In the genomic region with DNA sequence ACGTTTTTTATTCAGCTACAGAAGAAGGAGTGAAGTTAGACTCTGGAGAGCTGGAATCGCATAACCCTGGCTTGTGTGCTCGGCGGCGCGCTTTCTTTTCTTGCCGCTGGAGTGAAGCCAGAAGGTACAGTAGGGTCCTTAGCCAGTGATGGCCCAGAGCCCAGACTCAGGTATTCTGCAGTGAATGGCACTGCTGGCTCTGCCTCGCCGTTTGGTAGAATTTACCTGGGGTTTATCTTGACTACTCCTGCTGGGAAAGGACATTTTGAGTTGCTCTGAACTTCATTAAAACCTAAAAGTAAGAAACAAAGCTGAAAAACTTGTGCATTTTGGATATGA, we compare ENCODE assay signal across 19 cellular contexts. TPM values are rescaled to one million over a fixed set of nuclear protein-coding genes. Genes with fewer than 3 reads are reported as not detected.
A peak's percentile ranks its signal among the peaks of the same experiment; 100 is the strongest.
DNase-seq lines count a peak whose midpoint lies in the region; ATAC-seq and TF ChIP-seq lines count a peak whose summit lies in the region.
"Had no signal": no experiment of that assay in that cellular context is flagged by ENCODE, and none has a peak within 500 bp of the region (broad histone marks: within the 10 kb centered on the region; RNA-seq: fewer than 3 reads in every experiment).

No MANE protein-coding gene starts in this region.

- POLR2A ChIA-PET in WTC11 (lab: Charles Lee), result no interaction called here

- DNase-seq in left ventricle myocardium superior (peak; percentile 44), Right ventricle myocardium superior (no peak), WTC11 (ENCODE audit: low spot score) (no peak), mesenteric fat pad (ENCODE audit: low spot score) (peak; percentile 20), Calu3 (no peak), SHP77 (lab: John Stamatoyannopoulos, UW) (no peak), NCI-H1417 (lab: John Stamatoyannopoulos, UW) (no peak)
- DNase-seq: activated CD4-positive, alpha-beta memory T cell treated with anti-CD3 and anti-CD28 coated beads for 36 hours; effector memory CD4-positive, alpha-beta T cell; hypothalamus; NCI-H1436 treated with DMSO at 0.1 percent for 48 hours; nucleus accumbens; right cardiac atrium; SK-N-SH; stimulated activated CD4-positive, alpha-beta T cell treated with anti-CD3 and anti-CD28 coated beads, Interleukin-12 subunit alpha, Interleukin-12 subunit beta, amount 100 ng/mL, for 4 hours; stimulated activated naive CD8-positive, alpha-beta T cell treated with anti-CD3 and anti-CD28 coated beads, Interleukin-15, amount 100 ng/mL, for 72 hours had no signal

- H3K36me3 Mint-ChIP-seq in WTC11, result no peaks in the 10 kb centered on the region
- no peaks in the 10 kb centered on the region for H3K36me3 Mint-ChIP-seq in Calu3 (ENCODE audit: insufficient read depth, unreplicated experiment)
- H3K36me3 Mint-ChIP-seq: activated CD4-positive, alpha-beta memory T cell treated with anti-CD3 and anti-CD28 coated beads for 36 hours; brain; type B pancreatic cell had no signal

- CTCF ChIA-PET in WTC11 (lab: Charles Lee) (no interaction called here), Calu3 (lab: Charles Lee) (interaction anchor here (0.6 to 0.7 kb wide), 2 partner anchors 23 to 67 kb away, joined by 3 to 7 read pairs; no protein-coding TSS in a partner anchor)

- ATAC-seq in left ventricle myocardium superior (peak; percentile 66), Right ventricle myocardium superior (ENCODE audit: poor library complexity) (no peak), WTC11 (peak; percentile 36), GM19463 (IDR thresholded peaks at IDR 0.05; ENCODE audit: unreplicated experiment) (no peak)
- ATAC-seq: stimulated activated naive CD8-positive, alpha-beta T cell treated with anti-CD3 and anti-CD28 coated beads, Interleukin-15, amount 100 ng/mL, for 72 hours had no signal

- BruUV-seq in Calu3 (replicated peaks; lab: Mats Ljungman, UMichigan), result no TSS peak

- H3K4me1 Mint-ChIP-seq in WTC11 (peaks cover 7% of the 10 kb centered on the region), Calu3 (ENCODE audit: low read depth, unreplicated experiment) (no peaks in the 10 kb centered on the region)
- H3K4me1 Mint-ChIP-seq: stimulated activated naive CD8-positive, alpha-beta T cell treated with anti-CD3 and anti-CD28 coated beads, Interleukin-15, amount 100 ng/mL, for 72 hours had no signal

- intact Hi-C loops in left ventricle myocardium superior (cut with micrococcal nuclease), result no loop called here
- intact Hi-C loops in Right ventricle myocardium superior (cut with DNase I), result no loop called here
- intact Hi-C loops in Calu3 (cut with micrococcal nuclease; ENCODE audit: unreplicated experiment), result no loop called here

- TF ChIP-seq CTCF in WTC11 (IDR thresholded peaks at IDR 0.05) (no peak), Calu3 (IDR thresholded peaks at IDR 0.05; ENCODE audit: unreplicated experiment) (no peak)

- no peaks in the 10 kb centered on the region for H3K9me3 Mint-ChIP-seq in WTC11
- peaks cover 2% of the 10 kb centered on the region for H3K9me3 Mint-ChIP-seq in Calu3 (ENCODE audit: low read depth, unreplicated experiment)
- H3K9me3 Mint-ChIP-seq: activated CD4-positive, alpha-beta memory T cell treated with anti-CD3 and anti-CD28 coated beads for 36 hours; brain; stimulated activated naive CD8-positive, alpha-beta T cell treated with anti-CD3 and anti-CD28 coated beads, Interleukin-15, amount 100 ng/mL, for 72 hours; type B pancreatic cell had no signal

- H3K27ac Mint-ChIP-seq in WTC11 (no peak overlapping the region), Calu3 (ENCODE audit: unreplicated experiment) (no peak overlapping the region)
- H3K27ac Mint-ChIP-seq: activated CD4-positive, alpha-beta memory T cell treated with anti-CD3 and anti-CD28 coated beads for 36 hours; stimulated activated naive CD8-positive, alpha-beta T cell treated with anti-CD3 and anti-CD28 coated beads, Interleukin-15, amount 100 ng/mL, for 72 hours; type B pancreatic cell had no signal

- H3K27me3 Mint-ChIP-seq in WTC11 (ENCODE audit: low read depth), result no peaks in the 10 kb centered on the region
- H3K27me3 Mint-ChIP-seq in Calu3 (ENCODE audit: unreplicated experiment), result no peaks in the 10 kb centered on the region
- H3K27me3 Mint-ChIP-seq: activated CD4-positive, alpha-beta memory T cell treated with anti-CD3 and anti-CD28 coated beads for 36 hours; brain; stimulated activated naive CD8-positive, alpha-beta T cell treated with anti-CD3 and anti-CD28 coated beads, Interleukin-15, amount 100 ng/mL, for 72 hours; type B pancreatic cell had no signal

- H3K4me3 Mint-ChIP-seq in WTC11 (no peak overlapping the region), Calu3 (ENCODE audit: low read depth, unreplicated experiment) (no peak overlapping the region)
- H3K4me3 Mint-ChIP-seq: activated CD4-positive, alpha-beta memory T cell treated with anti-CD3 and anti-CD28 coated beads for 36 hours; brain; stimulated activated naive CD8-positive, alpha-beta T cell treated with anti-CD3 and anti-CD28 coated beads, Interleukin-15, amount 100 ng/mL, for 72 hours; type B pancreatic cell had no signal

TF ChIP-seq in WTC11, 78 proteins besides CTCF, POLR2A, EP300 and RAD21 (continues in another document):
- TF ChIP-seq, protein P1, sequence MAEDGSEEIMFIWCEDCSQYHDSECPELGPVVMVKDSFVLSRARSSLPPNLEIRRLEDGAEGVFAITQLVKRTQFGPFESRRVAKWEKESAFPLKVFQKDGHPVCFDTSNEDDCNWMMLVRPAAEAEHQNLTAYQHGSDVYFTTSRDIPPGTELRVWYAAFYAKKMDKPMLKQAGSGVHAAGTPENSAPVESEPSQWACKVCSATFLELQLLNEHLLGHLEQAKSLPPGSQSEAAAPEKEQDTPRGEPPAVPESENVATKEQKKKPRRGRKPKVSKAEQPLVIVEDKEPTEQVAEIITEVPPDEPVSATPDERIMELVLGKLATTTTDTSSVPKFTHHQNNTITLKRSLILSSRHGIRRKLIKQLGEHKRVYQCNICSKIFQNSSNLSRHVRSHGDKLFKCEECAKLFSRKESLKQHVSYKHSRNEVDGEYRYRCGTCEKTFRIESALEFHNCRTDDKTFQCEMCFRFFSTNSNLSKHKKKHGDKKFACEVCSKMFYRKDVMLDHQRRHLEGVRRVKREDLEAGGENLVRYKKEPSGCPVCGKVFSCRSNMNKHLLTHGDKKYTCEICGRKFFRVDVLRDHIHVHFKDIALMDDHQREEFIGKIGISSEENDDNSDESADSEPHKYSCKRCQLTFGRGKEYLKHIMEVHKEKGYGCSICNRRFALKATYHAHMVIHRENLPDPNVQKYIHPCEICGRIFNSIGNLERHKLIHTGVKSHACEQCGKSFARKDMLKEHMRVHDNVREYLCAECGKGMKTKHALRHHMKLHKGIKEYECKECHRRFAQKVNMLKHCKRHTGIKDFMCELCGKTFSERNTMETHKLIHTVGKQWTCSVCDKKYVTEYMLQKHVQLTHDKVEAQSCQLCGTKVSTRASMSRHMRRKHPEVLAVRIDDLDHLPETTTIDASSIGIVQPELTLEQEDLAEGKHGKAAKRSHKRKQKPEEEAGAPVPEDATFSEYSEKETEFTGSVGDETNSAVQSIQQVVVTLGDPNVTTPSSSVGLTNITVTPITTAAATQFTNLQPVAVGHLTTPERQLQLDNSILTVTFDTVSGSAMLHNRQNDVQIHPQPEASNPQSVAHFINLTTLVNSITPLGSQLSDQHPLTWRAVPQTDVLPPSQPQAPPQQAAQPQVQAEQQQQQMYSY (CRISPR knock-in tag; IDR thresholded peaks at IDR 0.05), result no peak
- TF ChIP-seq NR2C2 (CRISPR knock-in tag; IDR thresholded peaks at IDR 0.05) (no peak), STAT6 (CRISPR knock-in tag; conservative IDR thresholded peaks at IDR 0.05; ENCODE audit: low read depth) (no peak), FOXJ3 (CRISPR knock-in tag; IDR thresholded peaks at IDR 0.05; ENCODE audit: borderline replicate concordance) (no peak), TCF7 (CRISPR knock-in tag; IDR thresholded peaks at IDR 0.05; ENCODE audit: low read depth) (no peak), ZNF416 (CRISPR knock-in tag; IDR thresholded peaks at IDR 0.05) (no peak)
- TF ChIP-seq, protein P2, sequence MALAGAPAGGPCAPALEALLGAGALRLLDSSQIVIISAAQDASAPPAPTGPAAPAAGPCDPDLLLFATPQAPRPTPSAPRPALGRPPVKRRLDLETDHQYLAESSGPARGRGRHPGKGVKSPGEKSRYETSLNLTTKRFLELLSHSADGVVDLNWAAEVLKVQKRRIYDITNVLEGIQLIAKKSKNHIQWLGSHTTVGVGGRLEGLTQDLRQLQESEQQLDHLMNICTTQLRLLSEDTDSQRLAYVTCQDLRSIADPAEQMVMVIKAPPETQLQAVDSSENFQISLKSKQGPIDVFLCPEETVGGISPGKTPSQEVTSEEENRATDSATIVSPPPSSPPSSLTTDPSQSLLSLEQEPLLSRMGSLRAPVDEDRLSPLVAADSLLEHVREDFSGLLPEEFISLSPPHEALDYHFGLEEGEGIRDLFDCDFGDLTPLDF (CRISPR knock-in tag; IDR thresholded peaks at IDR 0.05), result no peak

RNA-seq across cellular contexts. Expression of gene TIAM2, which starts 56.9 kb away (rescaled TPM):
- 11.9 TPM for total RNA-seq in left ventricle myocardium superior
- 8.4 TPM for total RNA-seq in Right ventricle myocardium superior
- total RNA-seq in WTC11 (2021), result 15.1 to 19.2 TPM (median 16.9 TPM) in 3 replicates
- total RNA-seq in mesenteric fat pad, result 5.9 TPM
- total RNA-seq in Calu3 (2022), result 7.1 and 12.9 TPM in 2 replicates

Comparison
In these comparisons a context has a peak if more than half of its experiments do, and no peak if none do; other contexts are left out.
1. ATAC-seq: peak in left ventricle myocardium superior (single experiment) and WTC11 (single experiment); none in Right ventricle myocardium superior (single experiment) and GM19463 (single experiment).
2. DNase-seq: peak in left ventricle myocardium superior (single experiment) and mesenteric fat pad (single experiment); none in Right ventricle myocardium superior (single experiment), WTC11 (single experiment), Calu3 (single experiment), SHP77 (0 of 2) and NCI-H1417 (0 of 3).